Comparison of ENCODE assay signal across 1 cellular context in genomic region chr2:241590496-241591455, GRCh38. TPM values are rescaled to one million over a fixed set of nuclear protein-coding genes. Genes with fewer than 3 reads are reported as not detected.
"Had no signal": no experiment of that assay in that cellular context is flagged by ENCODE, and none has a peak within 500 bp of the region (broad histone marks: within the 10 kb centered on the region; RNA-seq: fewer than 3 reads in every experiment).

No MANE protein-coding gene starts in this region.

RNA-seq across cellular contexts. Expression of gene BOK, which starts 32.2 kb away (rescaled TPM):
- total RNA-seq: naive thymus-derived CD8-positive, alpha-beta T cell had no signal
